In genomic region chr3:94183551-94183950, GRCh38 we compare ENCODE assay signal across 23 cellular contexts.
"Had no signal": no experiment of that assay in that cellular context is flagged by ENCODE, and none has a peak within 500 bp of the region (broad histone marks: within the 10 kb centered on the region; RNA-seq: fewer than 3 reads in every experiment).

No MANE protein-coding gene starts in this region.

- H3K27ac Mint-ChIP-seq: activated CD4-positive, alpha-beta T cell treated with anti-CD3 and anti-CD28 coated beads for 36 hours; activated CD8-positive, alpha-beta memory T cell treated with anti-CD3 and anti-CD28 coated beads, Interleukin-2, amount 10 ng/mL, durations not matched to agents 7 days and 5 days; activated naive CD4-positive, alpha-beta T cell treated with anti-CD3 and anti-CD28 coated beads, Interleukin-2, amount 10 ng/mL, durations not matched to agents 7 days and 5 days; activated naive CD8-positive, alpha-beta T cell treated with anti-CD3 and anti-CD28 coated beads for 36 hours; activated T-cell treated with anti-CD3 and anti-CD28 coated beads, Interleukin-2, amount 50 U/mL, for 24 hours had no signal

- H3K27me3 Mint-ChIP-seq: activated CD8-positive, alpha-beta memory T cell treated with anti-CD3 and anti-CD28 coated beads, Interleukin-2, amount 10 ng/mL, durations not matched to agents 7 days and 5 days; activated naive CD4-positive, alpha-beta T cell treated with anti-CD3 and anti-CD28 coated beads, Interleukin-2, amount 10 ng/mL, durations not matched to agents 7 days and 5 days had no signal

- H3K4me3 ChIP-seq: Peyer's patch, SJCRH30 had no signal

- H3K27ac ChIP-seq: Peyer's patch, RWPE1, SJCRH30, WERI-Rb-1 had no signal

- H3K4me1 ChIP-seq: Peyer's patch, SJCRH30 had no signal

- DNase-seq: activated CD4-positive, alpha-beta T cell treated with anti-CD3 and anti-CD28 coated beads for 36 hours; activated CD4-positive, alpha-beta T cell treated with anti-CD3 and anti-CD28 coated beads, Interleukin-2, amount 50 U/mL, for 4 hours; activated CD8-positive, alpha-beta memory T cell treated with anti-CD3 and anti-CD28 coated beads, Interleukin-2, amount 10 ng/mL, durations not matched to agents 7 days and 5 days; activated gamma-delta T cell; activated naive CD4-positive, alpha-beta T cell treated with anti-CD3 and anti-CD28 coated beads, Interleukin-2, amount 10 ng/mL, durations not matched to agents 7 days and 5 days; activated naive CD8-positive, alpha-beta T cell treated with anti-CD3 and anti-CD28 coated beads for 36 hours; activated T-cell treated with anti-CD3 and anti-CD28 coated beads, Interleukin-2, amount 50 U/mL, for 24 hours; cerebellar nuclear complex; Kasumi-1; KBM-7; NCI-H1105 treated with DMSO at 0.1 percent for 48 hours; NCI-H1436 treated with DMSO at 0.1 percent for 48 hours; NCI-H2029; NCI-H446 treated with DMSO at 0.1 percent for 48 hours; NCI-H524 treated with DMSO at 0.1 percent for 48 hours; NCI-H82; Peyer's patch; Right ventricle myocardium superior; SJCRH30; SK-N-SH; T-helper 1 cell; WERI-Rb-1 had no signal

- H3K9me3 ChIP-seq: Peyer's patch, SJCRH30, SK-N-SH had no signal

- H3K36me3 ChIP-seq: Peyer's patch, SJCRH30, WERI-Rb-1 had no signal

- H3K9me3 Mint-ChIP-seq: activated naive CD4-positive, alpha-beta T cell treated with anti-CD3 and anti-CD28 coated beads, Interleukin-2, amount 10 ng/mL, durations not matched to agents 7 days and 5 days; activated naive CD8-positive, alpha-beta T cell treated with anti-CD3 and anti-CD28 coated beads for 36 hours; activated T-cell treated with anti-CD3 and anti-CD28 coated beads, Interleukin-2, amount 50 U/mL, for 24 hours had no signal

- ATAC-seq: activated CD4-positive, alpha-beta T cell treated with anti-CD3 and anti-CD28 coated beads for 36 hours; activated CD8-positive, alpha-beta memory T cell treated with anti-CD3 and anti-CD28 coated beads, Interleukin-2, amount 10 ng/mL, durations not matched to agents 7 days and 5 days had no signal

- H3K27me3 ChIP-seq: Peyer's patch, SJCRH30 had no signal

- H3K4me3 Mint-ChIP-seq: activated CD4-positive, alpha-beta T cell treated with anti-CD3 and anti-CD28 coated beads for 36 hours; activated CD8-positive, alpha-beta memory T cell treated with anti-CD3 and anti-CD28 coated beads, Interleukin-2, amount 10 ng/mL, durations not matched to agents 7 days and 5 days; activated naive CD4-positive, alpha-beta T cell treated with anti-CD3 and anti-CD28 coated beads, Interleukin-2, amount 10 ng/mL, durations not matched to agents 7 days and 5 days; activated naive CD8-positive, alpha-beta T cell treated with anti-CD3 and anti-CD28 coated beads for 36 hours; activated T-cell treated with anti-CD3 and anti-CD28 coated beads, Interleukin-2, amount 50 U/mL, for 24 hours had no signal

- H3K36me3 Mint-ChIP-seq: activated CD8-positive, alpha-beta memory T cell treated with anti-CD3 and anti-CD28 coated beads, Interleukin-2, amount 10 ng/mL, durations not matched to agents 7 days and 5 days; activated naive CD4-positive, alpha-beta T cell treated with anti-CD3 and anti-CD28 coated beads, Interleukin-2, amount 10 ng/mL, durations not matched to agents 7 days and 5 days; activated naive CD8-positive, alpha-beta T cell treated with anti-CD3 and anti-CD28 coated beads for 36 hours had no signal

- H3K4me1 Mint-ChIP-seq: activated CD4-positive, alpha-beta T cell treated with anti-CD3 and anti-CD28 coated beads for 36 hours; activated CD8-positive, alpha-beta memory T cell treated with anti-CD3 and anti-CD28 coated beads, Interleukin-2, amount 10 ng/mL, durations not matched to agents 7 days and 5 days; activated naive CD4-positive, alpha-beta T cell treated with anti-CD3 and anti-CD28 coated beads, Interleukin-2, amount 10 ng/mL, durations not matched to agents 7 days and 5 days; activated naive CD8-positive, alpha-beta T cell treated with anti-CD3 and anti-CD28 coated beads for 36 hours had no signal
